ENCODE assay signal across 14 cellular contexts in the genomic region with DNA sequence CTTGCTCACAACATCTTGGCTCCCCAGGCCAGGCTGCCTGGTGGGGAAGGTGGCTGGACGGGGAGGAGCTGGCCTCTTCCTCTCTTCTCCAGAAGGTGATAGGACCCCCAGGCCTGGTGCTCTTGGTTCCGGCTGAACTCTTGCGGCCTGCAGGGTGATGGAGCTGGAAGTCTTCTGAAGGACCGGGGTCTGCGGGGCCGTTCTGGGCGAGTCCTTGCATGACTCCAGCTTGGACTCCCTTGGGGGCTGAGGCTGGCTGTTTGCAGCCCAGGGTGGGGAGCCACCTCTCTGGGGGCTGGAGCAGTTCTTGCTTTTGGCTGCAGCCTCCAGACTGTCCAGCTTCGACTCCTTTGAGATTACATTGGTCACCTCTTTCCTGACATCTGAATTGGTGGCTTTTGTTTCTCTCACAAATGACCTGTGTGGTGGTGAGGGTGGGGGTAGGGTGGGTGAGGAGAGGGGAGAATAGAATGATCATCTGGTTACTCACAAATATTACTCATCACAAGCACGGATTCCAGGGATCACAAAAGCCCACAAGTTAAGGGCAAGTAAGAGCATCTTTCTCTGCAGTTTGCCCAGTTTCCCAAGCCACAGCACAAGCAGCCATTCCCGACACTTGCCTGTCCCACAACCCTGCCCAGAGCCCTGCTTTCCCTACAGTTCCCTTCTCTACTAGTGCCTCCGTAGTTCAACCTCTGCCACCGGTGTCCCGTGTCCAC.
DNase-seq lines count a peak whose midpoint lies in the region; ATAC-seq and TF ChIP-seq lines count a peak whose summit lies in the region.
"Had no signal": no experiment of that assay in that cellular context is flagged by ENCODE, and none has a peak within 500 bp of the region (broad histone marks: within the 10 kb centered on the region; RNA-seq: fewer than 3 reads in every experiment).

No MANE protein-coding gene starts in this region.

- POLR2A ChIA-PET in OCI-LY7 (lab: Charles Lee), result interaction anchor here (0.9 kb wide), 1 partner anchor 10 kb away, joined by 4 read pairs; no protein-coding TSS in a partner anchor

- no TSS peak for BruUV-seq in OCI-LY7 (replicated peaks; lab: Mats Ljungman, UMichigan)

- TF ChIP-seq CTCF in HFF-Myc (IDR thresholded peaks at IDR 0.05; ENCODE audit: low read depth, low read length, missing control alignments) (no peak), OCI-LY7 (conservative IDR thresholded peaks at IDR 0.05; ENCODE audit: low read length) (no peak)

- H3K27ac ChIP-seq in OCI-LY7 (ENCODE audit: low read depth, low read length, poor library complexity, severe bottlenecking), result no peak overlapping the region
- H3K27ac ChIP-seq: esophagus squamous epithelium, tibial nerve had no signal

- no peak overlapping the region for H2AFZ ChIP-seq in OCI-LY7 (ENCODE audit: low read length)

- H3K9me2 ChIP-seq in OCI-LY7 (ENCODE audit: insufficient read depth, low read length), result no peaks in the 10 kb centered on the region

- H3K79me2 ChIP-seq in OCI-LY7 (ENCODE audit: insufficient read depth, low read depth, low read length), result no peaks in the 10 kb centered on the region

- H3K9me3 ChIP-seq in OCI-LY7 (ENCODE audit: low read length), result no peaks in the 10 kb centered on the region
- H3K9me3 ChIP-seq: esophagus squamous epithelium, tibial nerve had no signal

- H3K36me3 ChIP-seq in OCI-LY7 (ENCODE audit: insufficient read depth, low read length), result no peaks in the 10 kb centered on the region
- H3K36me3 ChIP-seq: esophagus squamous epithelium, tibial nerve had no signal

- intact Hi-C loops in OCI-LY7 (cut with micrococcal nuclease; ENCODE audit: unreplicated experiment), result no loop called here

- DNase-seq in A172 (ENCODE audit: low spot score) (peak; percentile 96), HFF-Myc (ENCODE audit: extremely low read depth, low read depth) (peak; percentile 73), amniotic epithelial cell (ENCODE audit: low read depth) (peak; percentile 88), glomerular visceral epithelial cell (ENCODE audit: extremely low spot score) (peak; percentile 89), GM19238 (ENCODE audit: insufficient read length, low spot score) (no peak), OCI-LY7 (ENCODE audit: low spot score) (no peak)
- no peak for DNase-seq in activated CD4-positive, alpha-beta T cell treated with anti-CD3 and anti-CD28 coated beads for 4 hours
- DNase-seq: activated CD4-positive, alpha-beta T cell treated with anti-CD3 and anti-CD28 coated beads, Interleukin-2, amount 10 ng/mL, durations not matched to agents 7 days and 5 days; esophagus squamous epithelium; Karpas-422; kidney; T-cell had no signal

- no peaks in the 10 kb centered on the region for H3K4me1 ChIP-seq in OCI-LY7 (ENCODE audit: insufficient read depth, low read length, poor library complexity, severe bottlenecking)
- H3K4me1 ChIP-seq: esophagus squamous epithelium, tibial nerve had no signal

- no peaks in the 10 kb centered on the region for H4K20me1 ChIP-seq in OCI-LY7 (ENCODE audit: insufficient read depth, low read length)

- no peak overlapping the region for H3K4me3 ChIP-seq in HFF-Myc (replicated peaks; ENCODE audit: low read depth, low read length)
- no peak overlapping the region for H3K4me3 ChIP-seq in OCI-LY7 (ENCODE audit: low read depth, low read length, poor library complexity, severe bottlenecking)
- H3K4me3 ChIP-seq: esophagus squamous epithelium, tibial nerve had no signal

- H3K4me2 ChIP-seq in OCI-LY7 (ENCODE audit: low read length), result no peak overlapping the region

- ATAC-seq in HG03442 (IDR thresholded peaks at IDR 0.05; ENCODE audit: unreplicated experiment), result no peak
- ATAC-seq: T-cell had no signal

- CTCF ChIA-PET in OCI-LY7 (lab: Charles Lee; ENCODE audit: unreplicated experiment), result no interaction called here

Comparison
In these comparisons a context has a peak if more than half of its experiments do, and no peak if none do; other contexts are left out.
1. DNase-seq: peak in A172 (single experiment), HFF-Myc (single experiment), amniotic epithelial cell (single experiment) and glomerular visceral epithelial cell (single experiment); none in GM19238 (single experiment), activated CD4-positive, alpha-beta T cell treated with anti-CD3 and anti-CD28 coated beads for 4 hours (0 of 2) and OCI-LY7 (single experiment).